Comparison of ENCODE assay signal across 8 cellular contexts in the genomic region with DNA sequence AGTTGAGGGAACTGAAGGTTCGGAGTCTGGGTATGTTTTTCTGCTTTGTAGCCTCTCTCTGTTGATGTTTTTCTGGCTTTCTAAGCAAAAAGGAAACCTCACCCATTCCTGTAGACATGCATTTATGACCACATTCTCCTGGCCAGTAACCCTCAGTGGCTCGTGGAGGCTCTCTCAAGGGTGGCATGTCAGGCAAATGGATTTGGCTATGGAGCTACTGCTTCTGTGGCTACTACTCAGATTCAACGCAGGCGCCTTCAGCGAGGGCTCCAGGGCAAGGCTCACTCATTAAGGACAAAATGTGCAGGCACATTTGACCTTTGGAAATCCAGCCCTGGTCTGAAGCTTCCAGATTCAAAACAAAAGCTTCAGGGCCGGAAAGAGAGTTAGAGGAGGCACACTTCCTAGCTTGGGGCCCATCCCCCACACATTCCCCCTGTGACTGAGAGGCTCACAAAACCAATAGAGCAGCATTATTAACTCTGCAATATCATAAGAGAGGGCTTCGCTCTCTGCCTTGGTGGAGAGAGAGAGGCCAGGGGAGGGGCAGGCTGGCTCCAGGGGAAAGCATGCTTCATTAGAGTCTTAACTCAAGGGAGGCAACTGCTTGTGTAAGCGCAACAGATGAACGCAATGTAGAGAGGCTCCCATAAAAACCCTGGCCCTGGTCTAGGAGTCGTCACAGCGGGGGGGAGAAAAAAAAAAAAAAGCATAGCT. TPM values are rescaled to one million over a fixed set of nuclear protein-coding genes. Genes with fewer than 3 reads are reported as not detected.
DNase-seq lines count a peak whose midpoint lies in the region; ATAC-seq lines count a peak whose summit lies in the region.

No MANE protein-coding gene starts in this region.

- peaks cover 21% of the 10 kb centered on the region for H3K36me3 Mint-ChIP-seq in activated CD4-positive, alpha-beta T cell treated with anti-CD3 and anti-CD28 coated beads for 36 hours (ENCODE audit: low read depth)

- peaks cover 75% of the 10 kb centered on the region for H3K4me1 ChIP-seq in ACC112 (ENCODE audit: control insufficient read depth, insufficient read depth, low read length, unreplicated experiment)
- peaks cover 36% of the 10 kb centered on the region for H3K4me1 ChIP-seq in effector memory CD4-positive, alpha-beta T cell (ENCODE audit: control insufficient read depth, insufficient read depth, low read length, poor library complexity, severe bottlenecking)

- no peaks in the 10 kb centered on the region for H3K27me3 ChIP-seq in ACC112 (ENCODE audit: insufficient read depth, low read length)
- H3K27me3 ChIP-seq in MG63: no peaks in the 10 kb centered on the region
- no peaks in the 10 kb centered on the region for H3K27me3 ChIP-seq in effector memory CD4-positive, alpha-beta T cell (replicated peaks; ENCODE audit: control insufficient read depth, insufficient read depth, low read length, poor library complexity, severe bottlenecking)

- DNase-seq in MG63 (peak; percentile 60), mucosa of gallbladder (ENCODE audit: low spot score) (peak; percentile 44), stromal cell of bone marrow (ENCODE audit: low read depth) (peak; percentile 85), NK-92 (lab: John Stamatoyannopoulos, UW; ENCODE audit: unreplicated experiment) (no peak)
- DNase-seq in activated CD4-positive, alpha-beta T cell treated with anti-CD3 and anti-CD28 coated beads for 36 hours: peak; percentile 69
- DNase-seq in effector memory CD4-positive, alpha-beta T cell: peak; percentile 7 to 32 (median 30)

- no peak overlapping the region for H2AFZ ChIP-seq in ACC112 (ENCODE audit: low read length, unreplicated experiment)

- peak overlapping the region; percentile 97 for H3K27ac Mint-ChIP-seq in activated CD4-positive, alpha-beta T cell treated with anti-CD3 and anti-CD28 coated beads for 36 hours

- peak; percentile 47 for ATAC-seq in GM21423 (IDR thresholded peaks at IDR 0.05; ENCODE audit: unreplicated experiment)
- peak; percentile 61 for ATAC-seq in activated CD4-positive, alpha-beta T cell treated with anti-CD3 and anti-CD28 coated beads for 36 hours

- CTCF ChIA-PET in activated CD4-positive, alpha-beta T cell treated with anti-CD3 and anti-CD28 coated beads for 36 hours (lab: Charles Lee): interaction anchor here (0.5 to 2.4 kb wide), 8 partner anchors 10 to 329 kb away, joined by 3 to 13 read pairs (median 4); no protein-coding TSS in a partner anchor

- H3K4me1 Mint-ChIP-seq in activated CD4-positive, alpha-beta T cell treated with anti-CD3 and anti-CD28 coated beads for 36 hours: peaks cover 67% of the 10 kb centered on the region

- intact Hi-C loops in activated CD4-positive, alpha-beta T cell treated with anti-CD3 and anti-CD28 coated beads for 36 hours (cut with DNase I, micrococcal nuclease): loop anchor here (1.0 to 2.0 kb wide), 6 partner anchors 13 to 331 kb away; a partner anchor contains a TSS

- H3K9me3 ChIP-seq in MG63: no peaks in the 10 kb centered on the region
- no peaks in the 10 kb centered on the region for H3K9me3 ChIP-seq in effector memory CD4-positive, alpha-beta T cell (ENCODE audit: control insufficient read depth, low read length)

- peaks cover 99% of the 10 kb centered on the region for H3K79me2 ChIP-seq in ACC112 (ENCODE audit: control insufficient read depth, insufficient read depth, low read length, unreplicated experiment)

- H3K36me3 ChIP-seq in ACC112 (ENCODE audit: insufficient read depth, low read length) (peaks cover 39% of the 10 kb centered on the region), MG63 (peaks cover 42% of the 10 kb centered on the region)
- no peaks in the 10 kb centered on the region for H3K36me3 ChIP-seq in effector memory CD4-positive, alpha-beta T cell (ENCODE audit: control insufficient read depth, insufficient read depth, low read length)

- H3K9me3 Mint-ChIP-seq in activated CD4-positive, alpha-beta T cell treated with anti-CD3 and anti-CD28 coated beads for 36 hours (ENCODE audit: low read depth): no peaks in the 10 kb centered on the region

- POLR2A ChIA-PET in activated CD4-positive, alpha-beta T cell treated with anti-CD3 and anti-CD28 coated beads for 36 hours (lab: Charles Lee): interaction anchor here (0.6 to 1.3 kb wide), 5 partner anchors 9 to 162 kb away, joined by 3 to 4 read pairs (median 3); a partner anchor contains a TSS

- H3K27ac ChIP-seq in ACC112 (ENCODE audit: low read depth, low read length): peak overlapping the region; percentile 67
- peak overlapping the region; percentile 81 for H3K27ac ChIP-seq in effector memory CD4-positive, alpha-beta T cell (ENCODE audit: insufficient read depth, low read length, poor library complexity, severe bottlenecking)

- H3K4me3 ChIP-seq in ACC112 (ENCODE audit: low read depth, low read length) (peak overlapping the region; percentile 60), MG63 (no peak overlapping the region)
- peak overlapping the region; percentile 39 for H3K4me3 ChIP-seq in effector memory CD4-positive, alpha-beta T cell (ENCODE audit: insufficient read depth, low read depth, low read length, poor library complexity, severe bottlenecking)

- peak overlapping the region; percentile 66 for H3K4me3 Mint-ChIP-seq in activated CD4-positive, alpha-beta T cell treated with anti-CD3 and anti-CD28 coated beads for 36 hours

- no peaks in the 10 kb centered on the region for H3K27me3 Mint-ChIP-seq in activated CD4-positive, alpha-beta T cell treated with anti-CD3 and anti-CD28 coated beads for 36 hours

RNA-seq across cellular contexts. Expression of a gene that starts 22.1 kb away (rescaled TPM):
- 6.0 and 7.2 TPM in 2 replicates for total RNA-seq in MG63 (2014; rRNA removed; shearing (Covaris generic); ENCODE audit: low replicate concordance)
- total RNA-seq in activated CD4-positive, alpha-beta T cell treated with anti-CD3 and anti-CD28 coated beads for 36 hours: 10 to 100 TPM; 21.9 to 32.7 TPM
- 32.8 TPM for total RNA-seq in mucosa of gallbladder
